In the genomic region with DNA sequence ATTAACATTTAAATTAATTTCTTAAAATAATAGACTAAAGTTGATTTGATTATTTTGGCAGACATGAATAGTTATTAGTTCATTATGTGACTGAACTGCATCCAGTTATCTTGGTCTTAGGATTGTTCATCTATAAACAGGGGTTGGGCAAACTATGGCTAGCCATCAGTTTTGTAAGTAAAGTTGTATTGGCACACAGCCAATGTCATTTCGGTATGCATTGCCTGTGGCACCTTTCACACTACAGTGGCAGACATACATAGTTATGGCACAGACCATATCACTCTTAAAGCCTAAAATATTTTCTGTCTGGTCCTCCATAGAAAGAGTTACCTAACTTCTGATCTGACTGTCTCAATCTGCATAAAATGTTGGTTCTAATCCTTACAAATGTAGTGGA, we compare ENCODE assay signal across 23 cellular contexts. TPM values are rescaled to one million over a fixed set of nuclear protein-coding genes. Genes with fewer than 3 reads are reported as not detected.
"Had no signal": no experiment of that assay in that cellular context is flagged by ENCODE, and none has a peak within 500 bp of the region (broad histone marks: within the 10 kb centered on the region; RNA-seq: fewer than 3 reads in every experiment).

No MANE protein-coding gene starts in this region.

- H3K36me3 Mint-ChIP-seq: naive thymus-derived CD8-positive, alpha-beta T cell had no signal

- H3K9me3 ChIP-seq: gastrocnemius medialis, lower lobe of right lung, prostate gland, right atrium auricular region, suprapubic skin, transverse colon, vagina had no signal

- H3K4me2 ChIP-seq: smooth muscle cell had no signal

- H3K27ac Mint-ChIP-seq: effector memory CD8-positive, alpha-beta T cell; naive thymus-derived CD8-positive, alpha-beta T cell; nephron progenitor cell; stimulated activated naive CD8-positive, alpha-beta T cell treated with anti-CD3 and anti-CD28 coated beads, Interleukin-15, amount 100 ng/mL, for 72 hours had no signal

- H3K4me1 ChIP-seq: gastrocnemius medialis, prostate gland, transverse colon, vagina had no signal

- H3K27me3 ChIP-seq: gastrocnemius medialis, right atrium auricular region, suprapubic skin, transverse colon, vagina had no signal

- DNase-seq: effector memory CD8-positive, alpha-beta T cell; foreskin fibroblast; gastrocnemius medialis; head of caudate nucleus; left ventricle myocardium superior; lower lobe of right lung; naive thymus-derived CD8-positive, alpha-beta T cell; nephron progenitor cell; nucleus accumbens; stimulated activated CD4-positive, alpha-beta T cell treated with anti-CD3 and anti-CD28 coated beads, Interleukin-12 subunit alpha, Interleukin-12 subunit beta, amount 100 ng/mL, for 4 hours; stimulated activated CD4-positive, alpha-beta T cell treated with anti-CD3 and anti-CD28 coated beads, Interleukin-1b, Interleukin-23, amount 100 ng/mL, for 48 hours; stimulated activated CD4-positive, alpha-beta T cell treated with anti-CD3 and anti-CD28 coated beads, Interleukin-4, amount 100 ng/mL, for 1 hour; stimulated activated CD8-positive, alpha-beta memory T cell treated with anti-CD3 and anti-CD28 coated beads, Interleukin-4, amount 100 ng/mL, for 48 hours; stimulated activated naive CD4-positive, alpha-beta T cell; stimulated activated naive CD8-positive, alpha-beta T cell treated with anti-CD3 and anti-CD28 coated beads, Interleukin-15, amount 100 ng/mL, for 72 hours; transverse colon had no signal

- H3K27me3 Mint-ChIP-seq: effector memory CD8-positive, alpha-beta T cell; naive thymus-derived CD8-positive, alpha-beta T cell; stimulated activated naive CD8-positive, alpha-beta T cell treated with anti-CD3 and anti-CD28 coated beads, Interleukin-15, amount 100 ng/mL, for 72 hours had no signal

- H3K4me3 Mint-ChIP-seq: effector memory CD8-positive, alpha-beta T cell; naive thymus-derived CD8-positive, alpha-beta T cell; nephron progenitor cell; stimulated activated naive CD8-positive, alpha-beta T cell treated with anti-CD3 and anti-CD28 coated beads, Interleukin-15, amount 100 ng/mL, for 72 hours had no signal

- H3K4me1 Mint-ChIP-seq: naive thymus-derived CD8-positive, alpha-beta T cell; stimulated activated naive CD8-positive, alpha-beta T cell treated with anti-CD3 and anti-CD28 coated beads, Interleukin-15, amount 100 ng/mL, for 72 hours had no signal

- H3K4me3 ChIP-seq: gastrocnemius medialis, lower lobe of right lung, prostate gland, right atrium auricular region, smooth muscle cell, suprapubic skin, transverse colon, vagina had no signal

- H3K9me3 Mint-ChIP-seq: nephron progenitor cell had no signal

- FAIRE-seq: keratinocyte had no signal

- H3K27ac ChIP-seq: epithelial cell of prostate, gastrocnemius medialis, lower lobe of right lung, prostate gland, right atrium auricular region, suprapubic skin, transverse colon, vagina had no signal

- H3K36me3 ChIP-seq: gastrocnemius medialis, lower lobe of right lung, prostate gland, right atrium auricular region, suprapubic skin, transverse colon, vagina had no signal

RNA-seq across cellular contexts. Expression of gene ADGRL2, which starts 27.2 kb away (rescaled TPM):
- total RNA-seq: naive thymus-derived CD8-positive, alpha-beta T cell had no signal
- polyA plus RNA-seq: naive thymus-derived CD8-positive, alpha-beta T cell had no signal
